In genomic region chr16:75263291-75263962, GRCh38 we compare ENCODE assay signal across 11 cellular contexts. TPM values are rescaled to one million over a fixed set of nuclear protein-coding genes. Genes with fewer than 3 reads are reported as not detected.
DNase-seq lines count a peak whose midpoint lies in the region; ATAC-seq and TF ChIP-seq lines count a peak whose summit lies in the region.
"Had no signal": no experiment of that assay in that cellular context is flagged by ENCODE, and none has a peak within 500 bp of the region (broad histone marks: within the 10 kb centered on the region; RNA-seq: fewer than 3 reads in every experiment).

No MANE protein-coding gene starts in this region.

- H3K18ac ChIP-seq in mesenchymal stem cell (ENCODE audit: low read depth in 1 of 2, low read length in 2 of 2), result peak overlapping the region; percentile 23 to 52

- peak overlapping the region; percentile 15 for H2BK5ac ChIP-seq in mesenchymal stem cell (ENCODE audit: low read depth, low read length, poor library complexity, severe bottlenecking)

- H3K36me3 ChIP-seq in colonic mucosa (no peaks in the 10 kb centered on the region), mesenchymal stem cell (ENCODE audit: control insufficient read depth in 1 of 2, insufficient read depth in 2 of 2, low read depth in 1 of 2, low read length in 2 of 2) (peaks cover 3 to 33% of the 10 kb centered on the region in 2 experiments), mucosa of descending colon (ENCODE audit: low read depth) (no peaks in the 10 kb centered on the region)

- TF ChIP-seq CTCF in LNCaP clone FGC (IDR thresholded peaks at IDR 0.05; ENCODE audit: control insufficient read depth, extremely low read depth, insufficient read depth) (no peak), colonic mucosa (IDR thresholded peaks at IDR 0.05) (no peak), mucosa of descending colon (IDR thresholded peaks at IDR 0.05) (no peak)

- intact Hi-C loops in colonic mucosa (cut with DNase I) (no loop called here), mucosa of descending colon (cut with DNase I, micrococcal nuclease) (no loop called here)

- WGBS in mesenchymal stem cell, result 87% methylated on average over 13 of the region's 14 CpGs

- H3K4me1 ChIP-seq in colonic mucosa, result peaks cover 29% of the 10 kb centered on the region
- H3K4me1 ChIP-seq in mesenchymal stem cell (ENCODE audit: control insufficient read depth, insufficient read depth, low read depth, low read length), result peaks cover 66% of the 10 kb centered on the region
- H3K4me1 ChIP-seq in mucosa of descending colon (ENCODE audit: low read depth), result peaks cover 54% of the 10 kb centered on the region

- H3K4ac ChIP-seq in mesenchymal stem cell (ENCODE audit: low read depth in 1 of 2, low read length in 2 of 2), result peak overlapping the region; percentile 45 to 63

- H2AK5ac ChIP-seq in mesenchymal stem cell (ENCODE audit: low read length, severe bottlenecking), result no peak overlapping the region

- H3K9me3 ChIP-seq in colonic mucosa, result no peaks in the 10 kb centered on the region
- H3K9me3 ChIP-seq in mesenchymal stem cell (ENCODE audit: control insufficient read depth, low read length), result no peaks in the 10 kb centered on the region
- no peaks in the 10 kb centered on the region for H3K9me3 ChIP-seq in mucosa of descending colon

- H3K9ac ChIP-seq in colonic mucosa (ENCODE audit: low read depth in 2 of 2, low read length in 2 of 2), result peak overlapping the region in 1 of 2 donors; percentile 38
- H3K9ac ChIP-seq in mesenchymal stem cell (ENCODE audit: low read length), result peak overlapping the region; percentile 97

- peak overlapping the region; percentile 31 to 79 for H2BK12ac ChIP-seq in mesenchymal stem cell (ENCODE audit: low read length in 2 of 2)

- H3K27me3 ChIP-seq in colonic mucosa (no peaks in the 10 kb centered on the region), mesenchymal stem cell (ENCODE audit: control insufficient read depth in 1 of 2, insufficient read depth in 1 of 2, low read length in 2 of 2) (no peaks in the 10 kb centered on the region)

- H3K4me2 ChIP-seq in mesenchymal stem cell (ENCODE audit: low read length, poor library complexity, severe bottlenecking), result peak overlapping the region; percentile 74

- peak overlapping the region; percentile 93 for H3K4me3 ChIP-seq in LNCaP clone FGC (ENCODE audit: low read depth, low read length)
- H3K4me3 ChIP-seq in colonic mucosa, result no peak overlapping the region
- peak overlapping the region in 1 of 2 experiments; percentile 89 for H3K4me3 ChIP-seq in mesenchymal stem cell (ENCODE audit: insufficient read depth in 1 of 2, low read depth in 1 of 2, low read length in 2 of 2)
- no peak overlapping the region for H3K4me3 ChIP-seq in mucosa of descending colon

- no peak for DNase-seq in LNCaP clone FGC (ENCODE audit: low read depth)
- no peak for DNase-seq in colonic mucosa
- DNase-seq in mesenchymal stem cell, result peak; percentile 19
- no peak for DNase-seq in mucosa of descending colon
- no peak for DNase-seq in pons (ENCODE audit: low spot score)
- no peak for DNase-seq in NCI-H2171 (lab: John Stamatoyannopoulos, UW)
- DNase-seq: NCI-H1417 had no signal

- ATAC-seq in mucosa of descending colon (no peak), GM21447 (IDR thresholded peaks at IDR 0.05; ENCODE audit: unreplicated experiment) (no peak)

- peak overlapping the region in 1 of 2 experiments; percentile 57 for H3K23ac ChIP-seq in mesenchymal stem cell (ENCODE audit: low read length in 2 of 2)

- no peak overlapping the region for H2BK120ac ChIP-seq in mesenchymal stem cell (ENCODE audit: low read depth, low read length)

- peaks cover 10% of the 10 kb centered on the region for H3K79me1 ChIP-seq in mesenchymal stem cell (replicated peaks; ENCODE audit: low read length, poor library complexity, severe bottlenecking)

- H4K91ac ChIP-seq in mesenchymal stem cell (ENCODE audit: low read length), result peak overlapping the region; percentile 31

- peak overlapping the region; percentile 49 for H2BK15ac ChIP-seq in mesenchymal stem cell (ENCODE audit: low read depth, poor library complexity, severe bottlenecking)

- H4K8ac ChIP-seq in mesenchymal stem cell (ENCODE audit: low read length), result peak overlapping the region; percentile 10

- no peak overlapping the region for H2AFZ ChIP-seq in mesenchymal stem cell (ENCODE audit: low read depth, low read length)

- H3K27ac ChIP-seq in colonic mucosa (peak overlapping the region; percentile 84), mesenchymal stem cell (ENCODE audit: low read length, poor library complexity, severe bottlenecking) (peak overlapping the region; percentile 88), temporal lobe (ENCODE audit: low read depth, low read length) (peak overlapping the region; percentile 89)

- H3K14ac ChIP-seq in mesenchymal stem cell (ENCODE audit: low read length in 2 of 2), result peak overlapping the region in 1 of 2 experiments; percentile 64

RNA-seq across cellular contexts. Expression of gene BCAR1, which starts 12.0 kb away (rescaled TPM):
- 100 to 1,000 TPM; 110 to 130 TPM for total RNA-seq in colonic mucosa
- 169 TPM for polyA plus RNA-seq in mesenchymal stem cell (2013, experiment 1 of 2)
- 176 TPM for polyA plus RNA-seq in mesenchymal stem cell (2013, experiment 2 of 2)
- total RNA-seq in temporal lobe, result 17.2 TPM
- total RNA-seq in mucosa of descending colon, result 100 to 1,000 TPM; 100 to 134 (median 116) TPM

RNA-seq across cellular contexts. Expression of gene CTRB1, which starts 44.6 kb away (rescaled TPM):
- 10 to 100 TPM in 1 of 2 donors, not detected in 1; 19.1 TPM for total RNA-seq in colonic mucosa
- polyA plus RNA-seq in mesenchymal stem cell (2013, experiment 1 of 2), result not detected
- not detected for polyA plus RNA-seq in mesenchymal stem cell (2013, experiment 2 of 2)
- total RNA-seq in temporal lobe, result not detected
- under 1 TPM in 2 of 3 donors, not detected in 1; 0.67 to 0.76 TPM for total RNA-seq in mucosa of descending colon
- total RNA-seq: mononuclear cell, SK-MEL-5 had no signal

RNA-seq across cellular contexts. Expression of gene CTRB2, which starts 56.5 kb away (rescaled TPM):
- total RNA-seq in colonic mucosa (10 to 100 TPM in 1 of 2 donors, not detected in 1; 29.1 TPM), temporal lobe (not detected), mucosa of descending colon (not detected)
- not detected for polyA plus RNA-seq in mesenchymal stem cell (2013, experiment 1 of 2)
- not detected for polyA plus RNA-seq in mesenchymal stem cell (2013, experiment 2 of 2)
- total RNA-seq: mononuclear cell, SK-MEL-5 had no signal
